In the genomic region with DNA sequence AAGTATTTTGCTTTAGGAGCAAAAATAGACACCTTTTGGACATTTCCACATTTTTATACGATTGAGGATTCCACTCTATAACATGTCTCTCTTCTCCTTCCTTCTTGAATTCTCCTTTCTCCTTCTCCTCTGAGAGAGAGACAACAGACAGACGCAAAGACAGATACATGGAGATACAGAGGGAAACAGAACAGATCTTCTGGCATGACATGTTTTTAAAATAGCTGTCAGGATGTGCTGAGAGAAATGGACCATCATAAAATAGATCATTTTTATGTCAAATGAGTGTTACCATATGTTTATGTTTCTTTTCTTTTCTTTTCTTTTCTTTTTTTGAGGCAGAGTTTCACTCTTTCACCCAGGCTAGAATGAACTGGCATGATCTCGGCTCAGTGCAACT, we compare ENCODE assay signal across 28 cellular contexts.
"Had no signal": no experiment of that assay in that cellular context is flagged by ENCODE, and none has a peak within 500 bp of the region (broad histone marks: within the 10 kb centered on the region; RNA-seq: fewer than 3 reads in every experiment).

No MANE protein-coding gene starts in this region.

- H3K4me3 ChIP-seq: adrenal gland, body of pancreas, esophagus squamous epithelium had no signal

- H3K9me3 Mint-ChIP-seq: activated CD4-positive, alpha-beta T cell treated with anti-CD3 and anti-CD28 coated beads, Interleukin-2, amount 10 ng/mL, durations not matched to agents 7 days and 5 days; activated CD8-positive, alpha-beta T cell treated with anti-CD3 and anti-CD28 coated beads for 36 hours; activated naive CD4-positive, alpha-beta T cell treated with anti-CD3 and anti-CD28 coated beads for 36 hours; activated naive CD4-positive, alpha-beta T cell treated with anti-CD3 and anti-CD28 coated beads, Interleukin-2, amount 50 U/mL, for 24 hours; activated naive CD8-positive, alpha-beta T cell treated with anti-CD3 and anti-CD28 coated beads for 36 hours; activated T-helper 1 cell treated with anti-CD3 and anti-CD28 coated beads, Interleukin-12 subunit alpha, Interleukin-12 subunit beta, Interleukin-2, Interleukin-4 antibody, amounts not matched to agents 30 ng/mL and 10 ng/mL and 1 ng/mL, durations not matched to agents 14 hours and 24 hours and 36 hours; activated T-helper 2 cell treated with anti-CD3 and anti-CD28 coated beads, Interferon-gamma antibody, Interleukin-2, Interleukin-4, amounts not matched to agents 10 μg/mL and 5 μg/mL and 100 μg/mL, durations not matched to agents 14 hours and 24 hours and 36 hours; effector memory CD8-positive, alpha-beta T cell; WTC11 had no signal

- ATAC-seq: activated CD8-positive, alpha-beta T cell treated with anti-CD3 and anti-CD28 coated beads for 36 hours; activated naive CD8-positive, alpha-beta T cell treated with anti-CD3 and anti-CD28 coated beads, Interleukin-2, amount 50 U/mL, for 24 hours; body of pancreas; effector memory CD8-positive, alpha-beta T cell; WTC11 had no signal

- H3K9me3 ChIP-seq: adrenal gland, body of pancreas, esophagus squamous epithelium had no signal

- H3K36me3 Mint-ChIP-seq: activated naive CD4-positive, alpha-beta T cell treated with anti-CD3 and anti-CD28 coated beads, Interleukin-2, amount 50 U/mL, for 24 hours; activated naive CD8-positive, alpha-beta T cell treated with anti-CD3 and anti-CD28 coated beads for 36 hours; WTC11 had no signal

- H3K27me3 ChIP-seq: adrenal gland, body of pancreas, esophagus squamous epithelium had no signal

- H3K27ac ChIP-seq: adrenal gland, body of pancreas, epithelial cell of prostate, esophagus squamous epithelium had no signal

- DNase-seq: activated CD4-positive, alpha-beta T cell treated with anti-CD3 and anti-CD28 coated beads for 1 hour; activated CD4-positive, alpha-beta T cell treated with anti-CD3 and anti-CD28 coated beads for 4 hours; activated CD4-positive, alpha-beta T cell treated with anti-CD3 and anti-CD28 coated beads, Interleukin-2, amount 10 ng/mL, durations not matched to agents 7 days and 5 days; activated CD4-positive, alpha-beta T cell treated with anti-CD3 and anti-CD28 coated beads, Interleukin-2, amount 50 U/mL, for 4 hours; activated CD8-positive, alpha-beta memory T cell treated with anti-CD3 and anti-CD28 coated beads for 24 hours; activated CD8-positive, alpha-beta T cell treated with anti-CD3 and anti-CD28 coated beads for 36 hours; activated effector memory CD4-positive, alpha-beta T cell treated with anti-CD3 and anti-CD28 coated beads, Interleukin-2, amount 50 U/mL, for 16 hours; activated naive CD4-positive, alpha-beta T cell treated with anti-CD3 and anti-CD28 coated beads for 36 hours; activated naive CD8-positive, alpha-beta T cell treated with anti-CD3 and anti-CD28 coated beads for 36 hours; activated naive CD8-positive, alpha-beta T cell treated with anti-CD3 and anti-CD28 coated beads, Interleukin-2, amount 50 U/mL, for 24 hours; activated T-cell treated with anti-CD3 and anti-CD28 coated beads, Interleukin-2, amount 50 U/mL, for 1 hour; activated T-cell treated with anti-CD3 and anti-CD28 coated beads, Interleukin-2, amount 50 U/mL, for 48 hours; adrenal gland; amygdala; aorta; body of pancreas; caudate nucleus; cortex of kidney; dermis blood vessel endothelial cell; effector CD4-positive, alpha-beta T cell; effector memory CD8-positive, alpha-beta T cell; esophagus squamous epithelium; T-helper 2 cell had no signal

- H3K4me1 ChIP-seq: adrenal gland, body of pancreas, esophagus squamous epithelium had no signal

- H3K27ac Mint-ChIP-seq: activated CD4-positive, alpha-beta T cell treated with anti-CD3 and anti-CD28 coated beads, Interleukin-2, amount 10 ng/mL, durations not matched to agents 7 days and 5 days; activated CD8-positive, alpha-beta T cell treated with anti-CD3 and anti-CD28 coated beads for 36 hours; activated naive CD4-positive, alpha-beta T cell treated with anti-CD3 and anti-CD28 coated beads for 36 hours; activated naive CD4-positive, alpha-beta T cell treated with anti-CD3 and anti-CD28 coated beads, Interleukin-2, amount 50 U/mL, for 24 hours; activated naive CD8-positive, alpha-beta T cell treated with anti-CD3 and anti-CD28 coated beads for 36 hours; activated naive CD8-positive, alpha-beta T cell treated with anti-CD3 and anti-CD28 coated beads, Interleukin-2, amount 50 U/mL, for 24 hours; activated T-helper 1 cell treated with anti-CD3 and anti-CD28 coated beads, Interleukin-12 subunit alpha, Interleukin-12 subunit beta, Interleukin-2, Interleukin-4 antibody, amounts not matched to agents 30 ng/mL and 10 ng/mL and 1 ng/mL, durations not matched to agents 14 hours and 24 hours and 36 hours; activated T-helper 2 cell treated with anti-CD3 and anti-CD28 coated beads, Interferon-gamma antibody, Interleukin-2, Interleukin-4, amounts not matched to agents 10 μg/mL and 5 μg/mL and 100 μg/mL, durations not matched to agents 14 hours and 24 hours and 36 hours; effector memory CD8-positive, alpha-beta T cell; WTC11 had no signal

- H3K4me3 Mint-ChIP-seq: activated CD4-positive, alpha-beta T cell treated with anti-CD3 and anti-CD28 coated beads, Interleukin-2, amount 10 ng/mL, durations not matched to agents 7 days and 5 days; activated CD8-positive, alpha-beta T cell treated with anti-CD3 and anti-CD28 coated beads for 36 hours; activated naive CD4-positive, alpha-beta T cell treated with anti-CD3 and anti-CD28 coated beads for 36 hours; activated naive CD4-positive, alpha-beta T cell treated with anti-CD3 and anti-CD28 coated beads, Interleukin-2, amount 50 U/mL, for 24 hours; activated naive CD8-positive, alpha-beta T cell treated with anti-CD3 and anti-CD28 coated beads for 36 hours; activated naive CD8-positive, alpha-beta T cell treated with anti-CD3 and anti-CD28 coated beads, Interleukin-2, amount 50 U/mL, for 24 hours; activated T-helper 1 cell treated with anti-CD3 and anti-CD28 coated beads, Interleukin-12 subunit alpha, Interleukin-12 subunit beta, Interleukin-2, Interleukin-4 antibody, amounts not matched to agents 30 ng/mL and 10 ng/mL and 1 ng/mL, durations not matched to agents 14 hours and 24 hours and 36 hours; effector memory CD8-positive, alpha-beta T cell; WTC11 had no signal

- H3K36me3 ChIP-seq: adrenal gland, esophagus squamous epithelium had no signal
